ENCODE assay signal across 8 cellular contexts in genomic region chr3:58059349-58060321, GRCh38. TPM values are rescaled to one million over a fixed set of nuclear protein-coding genes. Genes with fewer than 3 reads are reported as not detected.
DNase-seq lines count a peak whose midpoint lies in the region; ATAC-seq, FAIRE-seq and TF ChIP-seq lines count a peak whose summit lies in the region.

No MANE protein-coding gene starts in this region.

- H3K4me3 ChIP-seq in right atrium auricular region (no peak overlapping the region), small intestine (ENCODE audit: low read depth in 1 of 2, low read length in 2 of 2) (no peak overlapping the region), H7 (ENCODE audit: insufficient read depth, low read depth, low read length) (no peak overlapping the region)

- FAIRE-seq in small intestine (lab: Jason Lieb, UNC), result no peak

- H3K27me3 ChIP-seq in right atrium auricular region, result no peaks in the 10 kb centered on the region
- H3K27me3 ChIP-seq in small intestine (ENCODE audit: control insufficient read depth in 2 of 2, insufficient read depth in 2 of 2, low read length in 2 of 2), result no peaks in the 10 kb centered on the region
- H3K27me3 ChIP-seq in H7 (ENCODE audit: control insufficient read depth, insufficient read depth, low read length), result no peaks in the 10 kb centered on the region

- H3K4me1 Mint-ChIP-seq in HFFc6 (ENCODE audit: low read depth), result peaks cover 89% of the 10 kb centered on the region

- no peak for TF ChIP-seq CTCF in HFFc6 (IDR thresholded peaks at IDR 0.05)
- TF ChIP-seq CTCF in VCaP (conservative IDR thresholded peaks at IDR 0.05), result no peak
- TF ChIP-seq CTCF in right atrium auricular region (IDR thresholded peaks at IDR 0.05), result no peak

- H3K9me3 ChIP-seq in right atrium auricular region, result no peaks in the 10 kb centered on the region
- H3K9me3 ChIP-seq in small intestine (ENCODE audit: control insufficient read depth, low read depth), result no peaks in the 10 kb centered on the region

- no peaks in the 10 kb centered on the region for H3K9me3 Mint-ChIP-seq in HFFc6

- 29 to 41% (median 32%) methylated on average over 15 of the region's 15 CpGs for WGBS in small intestine, 3 donors

- H3K4me3 Mint-ChIP-seq in HFFc6, result peak overlapping the region; percentile 73

- peaks cover 0 to 43% of the 10 kb centered on the region in 2 donors for H3K4me1 ChIP-seq in right atrium auricular region
- H3K4me1 ChIP-seq in small intestine (ENCODE audit: control insufficient read depth in 2 of 2, insufficient read depth in 1 of 2, low read depth in 1 of 2, low read length in 1 of 2), result peaks cover 8 to 22% of the 10 kb centered on the region in 2 donors

- H3K27ac ChIP-seq in VCaP (peak overlapping the region; percentile 50), right atrium auricular region (peak overlapping the region; percentile 32 to 58), small intestine (ENCODE audit: low read depth in 1 of 2, low read length in 1 of 2) (peak overlapping the region; percentile 78 to 88)

- H3K36me3 Mint-ChIP-seq in HFFc6 (ENCODE audit: low read depth), result peaks cover 18% of the 10 kb centered on the region

- H3K27me3 Mint-ChIP-seq in HFFc6 (ENCODE audit: insufficient read depth), result no peaks in the 10 kb centered on the region

- ATAC-seq in HG02938 (IDR thresholded peaks at IDR 0.05; ENCODE audit: unreplicated experiment), result no peak

- no peaks in the 10 kb centered on the region for H3K36me3 ChIP-seq in right atrium auricular region
- H3K36me3 ChIP-seq in small intestine (ENCODE audit: control insufficient read depth in 2 of 2, insufficient read depth in 2 of 2, low read length in 2 of 2), result no peaks in the 10 kb centered on the region
- no peaks in the 10 kb centered on the region for H3K36me3 ChIP-seq in H7 (replicated peaks; ENCODE audit: control insufficient read depth, insufficient read depth, low read length)

- peak; percentile 94 for DNase-seq in HFFc6
- peak; percentile 69 for DNase-seq in right atrium auricular region (ENCODE audit: low spot score)
- peak; percentile 86 for DNase-seq in small intestine
- DNase-seq in medulla oblongata (ENCODE audit: extremely low spot score), result no peak
- no peak for DNase-seq in NCI-H187 (lab: John Stamatoyannopoulos, UW)
- no peak for DNase-seq in H7

- peak overlapping the region; percentile 91 for H3K27ac Mint-ChIP-seq in HFFc6

RNA-seq across cellular contexts. Expression of gene FLNB, which starts 51.4 kb away (rescaled TPM):
- 100 to 1,000 TPM in 3 of 6 experiments, 10 to 100 TPM in 3; 93.8 to 117 (median 98.7) TPM for total RNA-seq in HFFc6 (2021; fragmentation: NEBNext Ultra II Directional; extraction: Animal tissue kit (Norgen Biotek cat#: 25700))
- total RNA-seq in right atrium auricular region, result 10 to 100 TPM; 37.6 to 59.6 TPM
- polyA plus RNA-seq in small intestine, result 100 to 1,000 TPM; 137 to 335 (median 268) TPM
- 75.4 and 116 TPM in 2 replicates for total RNA-seq in H7 (2014; rRNA removed; shearing (Covaris generic))

Comparison
In these comparisons a context has a peak if more than half of its experiments do, and no peak if none do; other contexts are left out.
1. DNase-seq: peak in HFFc6 (single experiment), right atrium auricular region (single experiment) and small intestine (single experiment); none in medulla oblongata (single experiment), NCI-H187 (0 of 2) and H7 (single experiment).
2. Peak in every context shown above with its lines, with median percentiles within 50 percentile points of each other: H3K27ac ChIP-seq.